36 cellular contexts compared by ENCODE assay signal in genomic region chr3:102190340-102190723, GRCh38.
DNase-seq lines count a peak whose midpoint lies in the region; ATAC-seq, FAIRE-seq and TF ChIP-seq lines count a peak whose summit lies in the region.
"Had no signal": no experiment of that assay in that cellular context is flagged by ENCODE, and none has a peak within 500 bp of the region (broad histone marks: within the 10 kb centered on the region; RNA-seq: fewer than 3 reads in every experiment).

No MANE protein-coding gene starts in this region.

- TF ChIP-seq CTCF in MCF 10A (IDR thresholded peaks at IDR 0.05; ENCODE audit: unreplicated experiment): no peak
- no peak for TF ChIP-seq CTCF in foreskin keratinocyte (conservative IDR thresholded peaks at IDR 0.05)
- no peak for TF ChIP-seq CTCF in smooth muscle cell (IDR thresholded peaks at IDR 0.05; ENCODE audit: borderline replicate concordance, insufficient read depth, poor library complexity, severe bottlenecking)
- no peak for TF ChIP-seq CTCF in chondrocyte (IDR thresholded peaks at IDR 0.05)

- intact Hi-C loops in MCF 10A (cut with micrococcal nuclease): no loop called here

- H3K9me2 ChIP-seq in GM23248 (ENCODE audit: insufficient read depth): no peaks in the 10 kb centered on the region

- WGBS in GM23248 (ENCODE audit: low coverage in 1 of 2, low lambda C conversion rate in 2 of 2, missing lambda C conversion rate in 2 of 2), 2 experiments: 90 to 94% methylated on average over 6 of the region's 6 CpGs
- WGBS in smooth muscle cell (ENCODE audit: low lambda C conversion rate): 92% methylated on average over 6 of the region's 6 CpGs

- H3K4me3 Mint-ChIP-seq in MCF 10A (ENCODE audit: unreplicated experiment): peak overlapping the region; percentile 38
- H3K4me3 Mint-ChIP-seq in chondrocyte (ENCODE audit: unreplicated experiment): no peak overlapping the region
- H3K4me3 Mint-ChIP-seq in activated T-cell treated with anti-CD3 and anti-CD28 coated beads, Interleukin-2, amount 50 U/mL, for 24 hours: no peak overlapping the region
- H3K4me3 Mint-ChIP-seq: activated CD4-positive, alpha-beta T cell treated with anti-CD3 and anti-CD28 coated beads, Interleukin-2, amount 10 ng/mL, durations not matched to agents 7 days and 5 days; activated naive CD8-positive, alpha-beta T cell treated with anti-CD3 and anti-CD28 coated beads, Interleukin-2, amount 10 ng/mL, durations not matched to agents 7 days and 5 days; activated T-cell treated with anti-CD3 and anti-CD28 coated beads, Interleukin-2, amount 50 U/mL, for 4 hours; CD8-positive, alpha-beta memory T cell; H9; neural progenitor cell; stimulated activated naive CD8-positive, alpha-beta T cell treated with anti-CD3 and anti-CD28 coated beads, Interleukin-15, Interleukin-2, amounts not matched to agents 100 ng/mL and 50 ng/mL, for 24 hours had no signal

- no TSS peak for BruUV-seq in MCF 10A (replicated peaks; lab: Mats Ljungman, UMichigan)

- H3K9ac ChIP-seq in GM23248 (no peak overlapping the region), smooth muscle cell (ENCODE audit: low read depth) (no peak overlapping the region)
- H3K9ac ChIP-seq: neural progenitor cell had no signal

- H3K36me3 Mint-ChIP-seq in MCF 10A (ENCODE audit: insufficient read depth, unreplicated experiment) (no peaks in the 10 kb centered on the region), chondrocyte (ENCODE audit: low read depth) (peaks cover 2% of the 10 kb centered on the region)
- no peaks in the 10 kb centered on the region for H3K36me3 Mint-ChIP-seq in activated T-cell treated with anti-CD3 and anti-CD28 coated beads, Interleukin-2, amount 50 U/mL, for 24 hours (ENCODE audit: low read depth)
- H3K36me3 Mint-ChIP-seq: CD8-positive, alpha-beta memory T cell; neural progenitor cell had no signal

- H3K27ac Mint-ChIP-seq in MCF 10A (ENCODE audit: low read depth, unreplicated experiment) (peak overlapping the region; percentile 78), chondrocyte (ENCODE audit: unreplicated experiment) (no peak overlapping the region)
- H3K27ac Mint-ChIP-seq in activated T-cell treated with anti-CD3 and anti-CD28 coated beads, Interleukin-2, amount 50 U/mL, for 24 hours: no peak overlapping the region
- H3K27ac Mint-ChIP-seq: activated CD4-positive, alpha-beta T cell treated with anti-CD3 and anti-CD28 coated beads, Interleukin-2, amount 10 ng/mL, durations not matched to agents 7 days and 5 days; activated naive CD8-positive, alpha-beta T cell treated with anti-CD3 and anti-CD28 coated beads, Interleukin-2, amount 10 ng/mL, durations not matched to agents 7 days and 5 days; CD8-positive, alpha-beta memory T cell; neural progenitor cell; stimulated activated naive CD8-positive, alpha-beta T cell treated with anti-CD3 and anti-CD28 coated beads, Interleukin-15, Interleukin-2, amounts not matched to agents 100 ng/mL and 50 ng/mL, for 24 hours had no signal

- no peak for DNase-seq in GM23248
- no peak for DNase-seq in MCF 10A (ENCODE audit: unreplicated experiment)
- peak in 1 of 2 donors; percentile 69 for DNase-seq in foreskin keratinocyte
- no peak for DNase-seq in smooth muscle cell (lab: John Stamatoyannopoulos, UW; ENCODE audit: unreplicated experiment)
- DNase-seq in frontal cortex (ENCODE audit: low spot score in 2 of 2): no peak
- DNase-seq in chondrocyte (ENCODE audit: low spot score): no peak
- no peak for DNase-seq in GM19238 (ENCODE audit: insufficient read length, low spot score)
- DNase-seq in activated T-cell treated with anti-CD3 and anti-CD28 coated beads, Interleukin-2, amount 50 U/mL, for 24 hours: no peak
- DNase-seq: activated CD4-positive, alpha-beta T cell treated with anti-CD3 and anti-CD28 coated beads, Interleukin-2, amount 10 ng/mL, durations not matched to agents 7 days and 5 days; activated gamma-delta T cell treated with Interleukin-2 at 50 U/mL for 16 hours; activated naive CD8-positive, alpha-beta T cell treated with anti-CD3 and anti-CD28 coated beads, Interleukin-2, amount 10 ng/mL, durations not matched to agents 7 days and 5 days; activated T-cell treated with anti-CD3 and anti-CD28 coated beads, Interleukin-2, amount 50 U/mL, for 4 hours; CD8-positive, alpha-beta memory T cell; DMS 273 treated with DMSO at 0.1 percent for 48 hours; dorsolateral prefrontal cortex; glutamatergic neuron; H9; left ventricle myocardium inferior; NCI-H1436 treated with DMSO at 0.1 percent for 48 hours; NCI-H2081 treated with DMSO at 0.1 percent for 48 hours; NCI-H2227 treated with DMSO at 0.1 percent for 48 hours; NCI-H69; Peyer's patch; SJCRH30; spleen; stimulated activated CD8-positive, alpha-beta memory T cell treated with anti-CD3 and anti-CD28 coated beads, Interleukin-4, amount 100 ng/mL, for 48 hours; T1000 had no signal

- H4K20me1 ChIP-seq in GM23248 (ENCODE audit: insufficient read depth) (no peaks in the 10 kb centered on the region), smooth muscle cell (ENCODE audit: low read depth) (no peaks in the 10 kb centered on the region)

- H3K4me1 Mint-ChIP-seq in MCF 10A (ENCODE audit: insufficient read depth, unreplicated experiment): peaks cover 43% of the 10 kb centered on the region
- H3K4me1 Mint-ChIP-seq in chondrocyte (ENCODE audit: low read depth): peaks cover 10% of the 10 kb centered on the region
- peaks cover 16% of the 10 kb centered on the region for H3K4me1 Mint-ChIP-seq in activated T-cell treated with anti-CD3 and anti-CD28 coated beads, Interleukin-2, amount 50 U/mL, for 24 hours (ENCODE audit: low read depth)
- H3K4me1 Mint-ChIP-seq: activated CD4-positive, alpha-beta T cell treated with anti-CD3 and anti-CD28 coated beads, Interleukin-2, amount 10 ng/mL, durations not matched to agents 7 days and 5 days; CD8-positive, alpha-beta memory T cell; neural progenitor cell had no signal

- H2AFZ ChIP-seq in GM23248 (no peak overlapping the region), smooth muscle cell (ENCODE audit: low read depth) (peak overlapping the region; percentile 47)
- H2AFZ ChIP-seq: neural progenitor cell had no signal

- no peaks in the 10 kb centered on the region for H3K36me3 ChIP-seq in GM23248 (ENCODE audit: low read depth)
- H3K36me3 ChIP-seq in smooth muscle cell (ENCODE audit: low read depth): no peaks in the 10 kb centered on the region
- H3K36me3 ChIP-seq: left ventricle myocardium inferior, neural progenitor cell, Peyer's patch, right atrium auricular region, SJCRH30, spleen, tibial nerve had no signal

- POLR2A ChIA-PET in MCF 10A (lab: Yijun Ruan, JAX): interaction anchor here (1.1 to 1.5 kb wide), 2 partner anchors 10 to 16 kb away, joined by 3 to 4 read pairs; no protein-coding TSS in a partner anchor

- no peak overlapping the region for H3K4me3 ChIP-seq in GM23248
- H3K4me3 ChIP-seq in smooth muscle cell: no peak overlapping the region
- H3K4me3 ChIP-seq: A549, dorsolateral prefrontal cortex, left ventricle myocardium inferior, neural progenitor cell, Peyer's patch, right atrium auricular region, SJCRH30, spleen, tibial nerve had no signal

- H3K79me2 ChIP-seq in GM23248 (ENCODE audit: insufficient read depth): no peaks in the 10 kb centered on the region
- no peaks in the 10 kb centered on the region for H3K79me2 ChIP-seq in smooth muscle cell (ENCODE audit: low read depth)

- H3K27me3 Mint-ChIP-seq in MCF 10A (ENCODE audit: insufficient read depth, unreplicated experiment) (no peaks in the 10 kb centered on the region), chondrocyte (ENCODE audit: low read depth) (no peaks in the 10 kb centered on the region)
- no peaks in the 10 kb centered on the region for H3K27me3 Mint-ChIP-seq in activated T-cell treated with anti-CD3 and anti-CD28 coated beads, Interleukin-2, amount 50 U/mL, for 24 hours
- H3K27me3 Mint-ChIP-seq: activated CD4-positive, alpha-beta T cell treated with anti-CD3 and anti-CD28 coated beads, Interleukin-2, amount 10 ng/mL, durations not matched to agents 7 days and 5 days; activated naive CD8-positive, alpha-beta T cell treated with anti-CD3 and anti-CD28 coated beads, Interleukin-2, amount 10 ng/mL, durations not matched to agents 7 days and 5 days; stimulated activated naive CD8-positive, alpha-beta T cell treated with anti-CD3 and anti-CD28 coated beads, Interleukin-15, Interleukin-2, amounts not matched to agents 100 ng/mL and 50 ng/mL, for 24 hours had no signal

- H3F3A ChIP-seq in GM23248 (ENCODE audit: insufficient read depth) (peaks cover 13% of the 10 kb centered on the region), smooth muscle cell (ENCODE audit: low read depth) (no peaks in the 10 kb centered on the region)

- in situ Hi-C loops in GM23248 (cut with MboI): no loop called here

- FAIRE-seq in frontal cortex (lab: Jason Lieb, UNC): no peak
- FAIRE-seq: A549, endometrium, GM18507, GM19239 had no signal

- H3K4me2 ChIP-seq in GM23248 (ENCODE audit: unreplicated experiment): peak overlapping the region; percentile 0
- no peak overlapping the region for H3K4me2 ChIP-seq in smooth muscle cell
- H3K4me2 ChIP-seq: A549, neural progenitor cell had no signal

- H3K27ac ChIP-seq in GM23248 (no peak overlapping the region), foreskin keratinocyte (peak overlapping the region; percentile 73), smooth muscle cell (ENCODE audit: low read depth) (no peak overlapping the region)
- H3K27ac ChIP-seq: dorsolateral prefrontal cortex, HL-60, left ventricle myocardium inferior, neural progenitor cell, Peyer's patch, SJCRH30, spleen, tibial nerve had no signal

- H3K4me1 ChIP-seq in GM23248 (ENCODE audit: insufficient read depth) (peaks cover 16% of the 10 kb centered on the region), foreskin keratinocyte (peaks cover 59% of the 10 kb centered on the region), smooth muscle cell (ENCODE audit: low read depth) (no peaks in the 10 kb centered on the region)
- H3K4me1 ChIP-seq: neural progenitor cell, SJCRH30, tibial nerve had no signal

- H3K9me3 Mint-ChIP-seq in MCF 10A (ENCODE audit: unreplicated experiment) (no peaks in the 10 kb centered on the region), chondrocyte (ENCODE audit: low read depth) (peaks cover 3% of the 10 kb centered on the region)
- no peaks in the 10 kb centered on the region for H3K9me3 Mint-ChIP-seq in activated T-cell treated with anti-CD3 and anti-CD28 coated beads, Interleukin-2, amount 50 U/mL, for 24 hours
- H3K9me3 Mint-ChIP-seq: activated T-cell treated with anti-CD3 and anti-CD28 coated beads, Interleukin-2, amount 50 U/mL, for 4 hours; CD8-positive, alpha-beta memory T cell; neural progenitor cell; stimulated activated naive CD8-positive, alpha-beta T cell treated with anti-CD3 and anti-CD28 coated beads, Interleukin-15, Interleukin-2, amounts not matched to agents 100 ng/mL and 50 ng/mL, for 24 hours had no signal

- no peaks in the 10 kb centered on the region for H3K27me3 ChIP-seq in GM23248 (replicated peaks; ENCODE audit: insufficient read depth)
- no peaks in the 10 kb centered on the region for H3K27me3 ChIP-seq in foreskin keratinocyte
- no peaks in the 10 kb centered on the region for H3K27me3 ChIP-seq in smooth muscle cell (ENCODE audit: low read depth)
- H3K27me3 ChIP-seq: neural progenitor cell, Peyer's patch, right atrium auricular region, SJCRH30, spleen, tibial nerve had no signal

- CTCF ChIA-PET in MCF 10A (lab: Yijun Ruan, JAX): interaction anchor here (1.4 kb wide), 1 partner anchor 35 kb away, joined by 7 read pairs; no protein-coding TSS in a partner anchor

- ATAC-seq in foreskin keratinocyte: peak; percentile 35
- ATAC-seq: A549; activated T-cell treated with anti-CD3 and anti-CD28 coated beads, Interleukin-2, amount 50 U/mL, for 4 hours had no signal

- no peaks in the 10 kb centered on the region for H3K9me3 ChIP-seq in GM23248 (ENCODE audit: low read depth)
- H3K9me3 ChIP-seq in smooth muscle cell (replicated peaks; ENCODE audit: low read depth): no peaks in the 10 kb centered on the region
- H3K9me3 ChIP-seq: left ventricle myocardium inferior, Peyer's patch, right atrium auricular region, spleen, tibial nerve had no signal
